In genomic region chr6:24906314-24906713, GRCh38 we compare ENCODE assay signal across 16 cellular contexts. TPM values are rescaled to one million over a fixed set of nuclear protein-coding genes. Genes with fewer than 3 reads are reported as not detected.
DNase-seq lines count a peak whose midpoint lies in the region; ATAC-seq and TF ChIP-seq lines count a peak whose summit lies in the region.
"Had no signal": no experiment of that assay in that cellular context is flagged by ENCODE, and none has a peak within 500 bp of the region (broad histone marks: within the 10 kb centered on the region; RNA-seq: fewer than 3 reads in every experiment).

No MANE protein-coding gene starts in this region.

- ATAC-seq in stimulated activated naive CD8-positive, alpha-beta T cell treated with anti-CD3 and anti-CD28 coated beads, Interleukin-15, Interleukin-2, amounts not matched to agents 100 U/mL and 50 U/mL, for 24 hours, result no peak
- ATAC-seq in GM18867 (IDR thresholded peaks at IDR 0.05; ENCODE audit: unreplicated experiment), result no peak
- ATAC-seq: gastroesophageal sphincter had no signal

- H3K4me1 Mint-ChIP-seq in stimulated activated naive CD8-positive, alpha-beta T cell treated with anti-CD3 and anti-CD28 coated beads, Interleukin-15, Interleukin-2, amounts not matched to agents 100 ng/mL and 50 ng/mL, for 24 hours (ENCODE audit: low read depth), result peaks cover 84% of the 10 kb centered on the region
- H3K4me1 Mint-ChIP-seq in activated T-helper 1 cell treated with anti-CD3 and anti-CD28 coated beads, Interleukin-12 subunit alpha, Interleukin-12 subunit beta, Interleukin-2, Interleukin-4 antibody, amounts not matched to agents 30 ng/mL and 10 ng/mL and 1 ng/mL, durations not matched to agents 14 hours and 24 hours and 36 hours (ENCODE audit: low read depth), result peaks cover 71% of the 10 kb centered on the region

- peak overlapping the region; percentile 15 for H3K27ac ChIP-seq in vagina
- H3K27ac ChIP-seq: cardiac muscle cell, dorsolateral prefrontal cortex, gastroesophageal sphincter had no signal

- peak overlapping the region; percentile 79 for H3K27ac Mint-ChIP-seq in stimulated activated naive CD8-positive, alpha-beta T cell treated with anti-CD3 and anti-CD28 coated beads, Interleukin-15, Interleukin-2, amounts not matched to agents 100 ng/mL and 50 ng/mL, for 24 hours
- peak overlapping the region; percentile 60 for H3K27ac Mint-ChIP-seq in activated T-helper 1 cell treated with anti-CD3 and anti-CD28 coated beads, Interleukin-12 subunit alpha, Interleukin-12 subunit beta, Interleukin-2, Interleukin-4 antibody, amounts not matched to agents 30 ng/mL and 10 ng/mL and 1 ng/mL, durations not matched to agents 14 hours and 24 hours and 36 hours
- H3K27ac Mint-ChIP-seq: activated CD4-positive, alpha-beta T cell treated with anti-CD3 and anti-CD28 coated beads, Interleukin-2, amount 10 ng/mL, durations not matched to agents 7 days and 5 days had no signal

- H3K36me3 Mint-ChIP-seq in stimulated activated naive CD8-positive, alpha-beta T cell treated with anti-CD3 and anti-CD28 coated beads, Interleukin-15, Interleukin-2, amounts not matched to agents 100 ng/mL and 50 ng/mL, for 24 hours (ENCODE audit: low read depth), result peaks cover 18% of the 10 kb centered on the region
- peaks cover 44% of the 10 kb centered on the region for H3K36me3 Mint-ChIP-seq in activated T-helper 1 cell treated with anti-CD3 and anti-CD28 coated beads, Interleukin-12 subunit alpha, Interleukin-12 subunit beta, Interleukin-2, Interleukin-4 antibody, amounts not matched to agents 30 ng/mL and 10 ng/mL and 1 ng/mL, durations not matched to agents 14 hours and 24 hours and 36 hours (ENCODE audit: low read depth)

- H3K36me3 ChIP-seq in vagina, result no peaks in the 10 kb centered on the region
- H3K36me3 ChIP-seq: cardiac muscle cell, gastroesophageal sphincter, transverse colon had no signal

- intact Hi-C loops in activated T-helper 1 cell treated with anti-CD3 and anti-CD28 coated beads, Interleukin-12 subunit alpha, Interleukin-12 subunit beta, Interleukin-2, Interleukin-4 antibody, amounts not matched to agents 30 ng/mL and 10 ng/mL and 1 ng/mL, durations not matched to agents 14 hours and 24 hours and 36 hours (cut with micrococcal nuclease), result no loop called here
- intact Hi-C loops in vagina (cut with DNase I), result no loop called here

- no peak for DNase-seq in stimulated activated naive CD8-positive, alpha-beta T cell treated with anti-CD3 and anti-CD28 coated beads, Interleukin-15, Interleukin-2, amounts not matched to agents 100 U/mL and 50 U/mL, for 24 hours
- no peak for DNase-seq in activated T-helper 1 cell treated with anti-CD3 and anti-CD28 coated beads, Interleukin-12 subunit alpha, Interleukin-12 subunit beta, Interleukin-2, Interleukin-4 antibody, amounts not matched to agents 30 ng/mL and 10 ng/mL and 1 ng/mL, durations not matched to agents 14 hours and 24 hours and 36 hours (ENCODE audit: low spot score)
- DNase-seq in myocyte (ENCODE audit: low read depth) (peak; percentile 24), vagina (ENCODE audit: extremely low spot score in 2 of 2) (no peak), T-helper 9 cell (no peak), midbrain (lab: John Stamatoyannopoulos, UW) (no peak)
- DNase-seq: activated CD4-positive, alpha-beta T cell treated with anti-CD3 and anti-CD28 coated beads, Interleukin-2, amount 10 ng/mL, durations not matched to agents 7 days and 5 days; dorsolateral prefrontal cortex; EL; KG1; NCI-H510A; transverse colon had no signal

- TF ChIP-seq CTCF in vagina (IDR thresholded peaks at IDR 0.05), result no peak

- H3K9me3 Mint-ChIP-seq in stimulated activated naive CD8-positive, alpha-beta T cell treated with anti-CD3 and anti-CD28 coated beads, Interleukin-15, Interleukin-2, amounts not matched to agents 100 ng/mL and 50 ng/mL, for 24 hours, result peaks cover 9% of the 10 kb centered on the region
- H3K9me3 Mint-ChIP-seq in activated T-helper 1 cell treated with anti-CD3 and anti-CD28 coated beads, Interleukin-12 subunit alpha, Interleukin-12 subunit beta, Interleukin-2, Interleukin-4 antibody, amounts not matched to agents 30 ng/mL and 10 ng/mL and 1 ng/mL, durations not matched to agents 14 hours and 24 hours and 36 hours, result peaks cover 8% of the 10 kb centered on the region

- TF ChIP-seq POLR2A in vagina (IDR thresholded peaks at IDR 0.05), result no peak

- no peaks in the 10 kb centered on the region for H3K27me3 ChIP-seq in vagina
- H3K27me3 ChIP-seq: cardiac muscle cell had no signal

- H3K9me3 ChIP-seq in vagina, result no peaks in the 10 kb centered on the region
- H3K9me3 ChIP-seq: transverse colon had no signal

- H3K27me3 Mint-ChIP-seq in stimulated activated naive CD8-positive, alpha-beta T cell treated with anti-CD3 and anti-CD28 coated beads, Interleukin-15, Interleukin-2, amounts not matched to agents 100 ng/mL and 50 ng/mL, for 24 hours, result no peaks in the 10 kb centered on the region
- no peaks in the 10 kb centered on the region for H3K27me3 Mint-ChIP-seq in activated T-helper 1 cell treated with anti-CD3 and anti-CD28 coated beads, Interleukin-12 subunit alpha, Interleukin-12 subunit beta, Interleukin-2, Interleukin-4 antibody, amounts not matched to agents 30 ng/mL and 10 ng/mL and 1 ng/mL, durations not matched to agents 14 hours and 24 hours and 36 hours (ENCODE audit: insufficient read depth)
- H3K27me3 Mint-ChIP-seq: activated CD4-positive, alpha-beta T cell treated with anti-CD3 and anti-CD28 coated beads, Interleukin-2, amount 10 ng/mL, durations not matched to agents 7 days and 5 days had no signal

- H3K4me3 ChIP-seq in vagina, result no peak overlapping the region
- H3K4me3 ChIP-seq: cardiac muscle cell, dorsolateral prefrontal cortex, gastroesophageal sphincter, transverse colon had no signal

- no peak overlapping the region for H3K4me3 Mint-ChIP-seq in stimulated activated naive CD8-positive, alpha-beta T cell treated with anti-CD3 and anti-CD28 coated beads, Interleukin-15, Interleukin-2, amounts not matched to agents 100 ng/mL and 50 ng/mL, for 24 hours
- H3K4me3 Mint-ChIP-seq in activated T-helper 1 cell treated with anti-CD3 and anti-CD28 coated beads, Interleukin-12 subunit alpha, Interleukin-12 subunit beta, Interleukin-2, Interleukin-4 antibody, amounts not matched to agents 30 ng/mL and 10 ng/mL and 1 ng/mL, durations not matched to agents 14 hours and 24 hours and 36 hours, result no peak overlapping the region
- H3K4me3 Mint-ChIP-seq: activated CD4-positive, alpha-beta T cell treated with anti-CD3 and anti-CD28 coated beads, Interleukin-2, amount 10 ng/mL, durations not matched to agents 7 days and 5 days had no signal

- H3K4me1 ChIP-seq in vagina, result peaks cover 61% of the 10 kb centered on the region

RNA-seq across cellular contexts. Expression of gene RIPOR2, which starts 29.4 kb away (rescaled TPM):
- 30.8 and 31.1 TPM in 2 replicates for total RNA-seq in activated T-helper 1 cell treated with anti-CD3 and anti-CD28 coated beads, Interleukin-12 subunit alpha, Interleukin-12 subunit beta, Interleukin-2, Interleukin-4 antibody, amounts not matched to agents 30 ng/mL and 10 ng/mL and 1 ng/mL, durations not matched to agents 14 hours and 24 hours and 36 hours
- total RNA-seq in myocyte (28.6 and 50.0 TPM in 2 replicates), vagina (19.4 TPM)
- 12.2 TPM for polyA plus RNA-seq in myocyte (2012)
